Comparison of ENCODE assay signal across 20 cellular contexts in the genomic region with DNA sequence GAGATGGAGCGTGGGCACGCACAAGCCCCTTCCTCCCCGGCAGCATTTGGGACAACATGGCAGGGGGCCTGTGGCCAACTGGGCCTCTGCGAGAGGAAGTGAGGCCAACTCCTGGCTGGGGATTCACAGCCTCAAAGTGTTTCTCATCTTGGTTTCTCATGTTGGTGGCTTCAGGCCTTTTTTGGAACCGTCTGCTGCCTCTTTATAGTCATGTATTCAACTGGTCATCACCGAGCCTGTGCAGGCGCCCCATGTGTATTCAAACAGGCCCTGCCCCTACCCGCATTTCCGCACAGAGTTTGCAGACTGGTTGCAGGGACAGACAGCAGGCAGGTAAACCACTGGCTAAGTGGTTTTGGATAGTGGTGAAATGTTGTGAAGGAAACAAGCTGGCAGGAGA. TPM values are rescaled to one million over a fixed set of nuclear protein-coding genes. Genes with fewer than 3 reads are reported as not detected.
A peak's percentile ranks its signal among the peaks of the same experiment; 100 is the strongest.
DNase-seq lines count a peak whose midpoint lies in the region; ATAC-seq, FAIRE-seq and TF ChIP-seq lines count a peak whose summit lies in the region.
"Had no signal": no experiment of that assay in that cellular context is flagged by ENCODE, and none has a peak within 500 bp of the region (broad histone marks: within the 10 kb centered on the region; RNA-seq: fewer than 3 reads in every experiment).

No MANE protein-coding gene starts in this region.

- H3K36me3 Mint-ChIP-seq in H9 (ENCODE audit: insufficient read depth in 1 of 3, low read depth in 3 of 3), result peaks cover 11 to 59% (median 47%) of the 10 kb centered on the region in 3 experiments; a peak in 6 of 7 replicates
- no peaks in the 10 kb centered on the region for H3K36me3 Mint-ChIP-seq in neural crest cell (ENCODE audit: low read depth)
- H3K36me3 Mint-ChIP-seq in activated T-helper 17 cell treated with anti-CD3 and anti-CD28 coated beads, Interleukin-2, amount 50 U/mL, for 72 hours (ENCODE audit: low read depth), result peaks cover 75% of the 10 kb centered on the region

- in situ Hi-C loops in GM12878 (cut with MboI), result no loop called here

- no peaks in the 10 kb centered on the region for H4K20me1 ChIP-seq in H9 (ENCODE audit: control insufficient read depth, insufficient read depth, insufficient read length)
- no peaks in the 10 kb centered on the region for H4K20me1 ChIP-seq in GM12878 (ENCODE audit: control insufficient read depth, insufficient read depth)

- RAD21 ChIA-PET in GM12878 (lab: Charles Lee; ENCODE audit: unreplicated experiment), result no interaction called here

- no peak overlapping the region for H4K5ac ChIP-seq in H9 (ENCODE audit: insufficient read length, low read depth, low read length)

- H3K27me3 Mint-ChIP-seq in H9 (ENCODE audit: low read depth) (no peaks in the 10 kb centered on the region), neural crest cell (ENCODE audit: low read depth) (no peaks in the 10 kb centered on the region)
- no peaks in the 10 kb centered on the region for H3K27me3 Mint-ChIP-seq in activated T-helper 17 cell treated with anti-CD3 and anti-CD28 coated beads, Interleukin-2, amount 50 U/mL, for 72 hours
- H3K27me3 Mint-ChIP-seq: CD8-positive, alpha-beta memory T cell had no signal

- DNase-seq in GM12891 (ENCODE audit: insufficient read length, low spot score), result no peak
- no peak for DNase-seq in H9
- no peak for DNase-seq in GM12878 (ENCODE audit: low read depth, low spot score)
- DNase-seq in neural crest cell (ENCODE audit: low read depth, low spot score), result no peak
- no peak for DNase-seq in stomach
- DNase-seq: C1 segment of cervical spinal cord; CD8-positive, alpha-beta memory T cell; DMS79; GM23248; HCEC 1CT; MM.1S; NCI-H1092 treated with DMSO at 0.1 percent for 48 hours; NCI-H2081 had no signal

- H4K91ac ChIP-seq in H9 (ENCODE audit: insufficient read length, low read depth, low read length), result no peak overlapping the region

- POLR2A ChIA-PET in GM12878 (lab: Charles Lee), result interaction anchor here (0.6 kb wide), 1 partner anchor 22 kb away, joined by 5 read pairs; no protein-coding TSS in a partner anchor

- BruUV-seq in GM12878 (replicated peaks; lab: Mats Ljungman, UMichigan), result no TSS peak

- no peaks in the 10 kb centered on the region for H3K23me2 ChIP-seq in H9 (ENCODE audit: insufficient read length, low read depth, low read length, poor library complexity, severe bottlenecking)

- intact Hi-C loops in GM12878 (cut with micrococcal nuclease; ENCODE audit: unreplicated experiment), result no loop called here
- intact Hi-C loops in stomach (cut with DNase I; ENCODE audit: low total_unique reads), result no loop called here

- H3K79me1 ChIP-seq in H9 (ENCODE audit: insufficient read depth, low read depth, low read length, poor library complexity, severe bottlenecking), result no peaks in the 10 kb centered on the region

- H2AFZ ChIP-seq in H9 (ENCODE audit: low read length), result no peak overlapping the region
- H2AFZ ChIP-seq in GM12878 (ENCODE audit: control insufficient read depth, low read depth, low read length), result no peak overlapping the region
- H2AFZ ChIP-seq: GM23248 had no signal

- H3K18ac ChIP-seq in H9 (ENCODE audit: insufficient read length, low read depth, low read length), result no peak overlapping the region

- H3K36me3 ChIP-seq in GM12878 (ENCODE audit: control insufficient read depth in 2 of 2, insufficient read depth in 2 of 2, low read length in 1 of 2), result peaks cover 6 to 34% of the 10 kb centered on the region in 2 experiments; a peak in 3 of 4 replicates
- H3K36me3 ChIP-seq in stomach, result peaks cover 60 to 100% (median 100%) of the 10 kb centered on the region in 4 donors

- no peak for TF ChIP-seq CTCF in H9 (conservative IDR thresholded peaks at IDR 0.05)
- no peak for TF ChIP-seq CTCF in GM12878 (IDR thresholded peaks at IDR 0.05 in 2 of 3, conservative IDR thresholded peaks at IDR 0.05 in 1 of 3; ENCODE audit: control insufficient read depth in 2 of 3, extremely low read depth in 1 of 3, insufficient read depth in 1 of 3, low read depth in 3 of 3, low read length in 3 of 3)
- TF ChIP-seq CTCF in neural crest cell (conservative IDR thresholded peaks at IDR 0.05), result no peak
- no peak for TF ChIP-seq CTCF in stomach (IDR thresholded peaks at IDR 0.05)

- no peak overlapping the region for H3K9ac ChIP-seq in H9 (ENCODE audit: extremely low read depth, insufficient read length, low read length)
- no peak overlapping the region for H3K9ac ChIP-seq in GM12878 (ENCODE audit: control insufficient read depth, insufficient read depth, low read length)
- H3K9ac ChIP-seq: GM23248 had no signal

- H3K9me3 ChIP-seq in H9 (ENCODE audit: control insufficient read depth, low read depth, low read length), result no peaks in the 10 kb centered on the region
- H3K9me3 ChIP-seq in GM12878 (replicated peaks; ENCODE audit: control insufficient read depth, insufficient read depth, low read length), result no peaks in the 10 kb centered on the region
- no peaks in the 10 kb centered on the region for H3K9me3 ChIP-seq in stomach
- H3K9me3 ChIP-seq: SJSA1 had no signal

- no peak overlapping the region for H3K23ac ChIP-seq in H9 (ENCODE audit: insufficient read length, low read depth, low read length)

- no peaks in the 10 kb centered on the region for H3K27me3 ChIP-seq in H9 (ENCODE audit: insufficient read depth, low read length)
- H3K27me3 ChIP-seq in GM12878 (replicated peaks in 1 of 2; ENCODE audit: control insufficient read depth in 2 of 2, insufficient read depth in 2 of 2, low read length in 1 of 2), result no peaks in the 10 kb centered on the region
- no peaks in the 10 kb centered on the region for H3K27me3 ChIP-seq in stomach
- H3K27me3 ChIP-seq: SJSA1 had no signal

- H3K56ac ChIP-seq in H9 (ENCODE audit: insufficient read length, low read depth, low read length), result no peak overlapping the region

- H3K9me3 Mint-ChIP-seq in H9, result no peaks in the 10 kb centered on the region
- H3K9me3 Mint-ChIP-seq in neural crest cell, result no peaks in the 10 kb centered on the region
- no peaks in the 10 kb centered on the region for H3K9me3 Mint-ChIP-seq in activated T-helper 17 cell treated with anti-CD3 and anti-CD28 coated beads, Interleukin-2, amount 50 U/mL, for 72 hours
- H3K9me3 Mint-ChIP-seq: CD8-positive, alpha-beta memory T cell had no signal

- no peaks in the 10 kb centered on the region for H3K4me1 ChIP-seq in H9 (ENCODE audit: insufficient read depth, low read length)
- H3K4me1 ChIP-seq in GM12878 (ENCODE audit: control insufficient read depth, insufficient read depth, low read length), result no peaks in the 10 kb centered on the region
- H3K4me1 ChIP-seq in stomach, result no peaks in the 10 kb centered on the region
- H3K4me1 ChIP-seq: SJSA1 had no signal

- TF ChIP-seq EP300 in GM12878 (IDR thresholded peaks at IDR 0.05; ENCODE audit: borderline replicate concordance in 1 of 2, control insufficient read depth in 1 of 2, low read depth in 2 of 2, low read length in 2 of 2), result no peak
- no peak for TF ChIP-seq EP300 in stomach (IDR thresholded peaks at IDR 0.05)

- no peak overlapping the region for H2AK5ac ChIP-seq in H9 (ENCODE audit: insufficient read length, low read length)

- SMC1A ChIA-PET in GM12878 (lab: Charles Lee; ENCODE audit: uncharacterized antibody, unreplicated experiment), result interaction anchor here (0.6 kb wide), 1 partner anchor 250 kb away, joined by 3 read pairs; no protein-coding TSS in a partner anchor

- no peak for TF ChIP-seq RAD21 in GM12878 (IDR thresholded peaks at IDR 0.05; ENCODE audit: insufficient read depth, low read depth, low read length)

- no peak overlapping the region for H2BK5ac ChIP-seq in H9 (ENCODE audit: insufficient read length, low read length)

- H3K27ac Mint-ChIP-seq in H9 (peak overlapping the region; percentile 7 to 73 (median 62); a peak in 1 of 7 replicates), neural crest cell (ENCODE audit: unreplicated experiment) (peak overlapping the region; percentile 75)
- H3K27ac Mint-ChIP-seq in activated T-helper 17 cell treated with anti-CD3 and anti-CD28 coated beads, Interleukin-2, amount 50 U/mL, for 72 hours, result no peak overlapping the region

- FAIRE-seq in GM12891 (lab: Jason Lieb, UNC) (no peak), GM12878 (lab: Jason Lieb, UNC) (no peak)
- FAIRE-seq: GM19239 had no signal

- H2BK12ac ChIP-seq in H9 (ENCODE audit: insufficient read length, low read depth, low read length), result no peak overlapping the region

- H3K27ac ChIP-seq in H9 (ENCODE audit: insufficient read length, low read depth, low read length), result no peak overlapping the region
- no peak overlapping the region; the same call in 1 of the 2 replicates for H3K27ac ChIP-seq in GM12878 (ENCODE audit: control insufficient read depth, insufficient read depth)
- H3K27ac ChIP-seq in stomach, result no peak overlapping the region
- H3K27ac ChIP-seq: GM23248, SJSA1 had no signal

- TF ChIP-seq POLR2A in GM12891 (IDR thresholded peaks at IDR 0.05; ENCODE audit: low read depth, low read length) (no peak), GM12878 (IDR thresholded peaks at IDR 0.05; ENCODE audit: low read depth, low read length) (no peak), stomach (IDR thresholded peaks at IDR 0.05) (no peak)

- no peak overlapping the region for H3T11ph ChIP-seq in H9 (ENCODE audit: low read length)

- H3K4me3 ChIP-seq in GM12878 (no peak overlapping the region), stomach (no peak overlapping the region)
- H3K4me3 ChIP-seq: GM23248, SJSA1 had no signal

- no peak overlapping the region for H2BK15ac ChIP-seq in H9 (ENCODE audit: low read depth, low read length)

- H2BK120ac ChIP-seq in H9 (ENCODE audit: low read depth, low read length, poor library complexity, severe bottlenecking), result no peak overlapping the region

- H3K4ac ChIP-seq in H9 (ENCODE audit: low read depth, low read length), result no peak overlapping the region

- H3K14ac ChIP-seq in H9 (ENCODE audit: insufficient read depth, low read length), result no peak overlapping the region

- H3K4me1 Mint-ChIP-seq in H9, result no peaks in the 10 kb centered on the region
- H3K4me1 Mint-ChIP-seq in neural crest cell, result no peaks in the 10 kb centered on the region
- H3K4me1 Mint-ChIP-seq in activated T-helper 17 cell treated with anti-CD3 and anti-CD28 coated beads, Interleukin-2, amount 50 U/mL, for 72 hours, result no peaks in the 10 kb centered on the region
- H3K4me1 Mint-ChIP-seq: CD8-positive, alpha-beta memory T cell had no signal

- H4K8ac ChIP-seq in H9 (replicated peaks; ENCODE audit: insufficient read length, low read depth, low read length), result no peak overlapping the region

- ATAC-seq in GM12878 (no peak), HG02870 (IDR thresholded peaks at IDR 0.05; ENCODE audit: unreplicated experiment) (no peak)
- no peak for ATAC-seq in activated T-helper 17 cell treated with anti-CD3 and anti-CD28 coated beads, Interleukin-2, amount 50 U/mL, for 72 hours (replicated peaks)
- ATAC-seq: Panc1 had no signal

- H3K79me2 ChIP-seq in H9 (ENCODE audit: insufficient read depth, low read length), result no peaks in the 10 kb centered on the region
- H3K79me2 ChIP-seq in GM12878 (ENCODE audit: control insufficient read depth, insufficient read depth, low read length), result no peaks in the 10 kb centered on the region

- CTCF ChIA-PET in GM12878 (lab: Yijun Ruan, JAX), result no interaction called here

- H3K4me2 ChIP-seq in H9 (ENCODE audit: insufficient read depth, insufficient read length, low read length) (no peak overlapping the region), GM12878 (ENCODE audit: control insufficient read depth, insufficient read depth) (no peak overlapping the region)

- WGBS in H9 (ENCODE audit: extremely low coverage, insufficient read length, low lambda C conversion rate), result no CpG with 5 or more reads among the region's 9 CpGs
- 94% methylated on average over 9 of the region's 9 CpGs for WGBS in GM12878 (ENCODE audit: insufficient coverage, insufficient replicate concordance, low lambda C conversion rate, missing lambda C conversion rate)
- 80 to 90% (median 89%) methylated on average over 9 of the region's 9 CpGs for WGBS in stomach, 5 donors

- H2BK20ac ChIP-seq in H9 (ENCODE audit: low read depth, low read length, poor library complexity, severe bottlenecking), result no peak overlapping the region

- H3K4me3 Mint-ChIP-seq in H9, result peak overlapping the region in 1 of 2 experiments; percentile 22; a peak in 1 of 5 replicates
- no peak overlapping the region for H3K4me3 Mint-ChIP-seq in neural crest cell
- H3K4me3 Mint-ChIP-seq in activated T-helper 17 cell treated with anti-CD3 and anti-CD28 coated beads, Interleukin-2, amount 50 U/mL, for 72 hours, result no peak overlapping the region
- H3K4me3 Mint-ChIP-seq: CD8-positive, alpha-beta memory T cell had no signal

RNA-seq across cellular contexts. Expression of gene RELB, which starts 17.3 kb away (rescaled TPM):
- 27.7 TPM for polyA plus RNA-seq in GM12891 (2012; ENCODE audit: low read depth, missing spikeins)
- total RNA-seq in H9 (2021) (13.7 and 14.3 TPM in 2 replicates), GM12878 (2014; rRNA removed) (14.6 and 22.8 TPM in 2 replicates), GM12878 (2014; rRNA removed; fragmentation: Illumina TruSeq; extraction: Trizol) (8.4 and 9.1 TPM in 2 replicates), GM12878 (2021) (43.4 and 43.8 TPM in 2 replicates), neural crest cell (2.9 and 3.1 TPM in 2 replicates), stomach (10 to 100 TPM in 2 of 5 donors, 1 to 10 TPM in 2, not detected in 1; 3.2 to 33.5 (median 10.2) TPM)
- 26.2 and 27.0 TPM in 2 replicates for total RNA-seq in GM12878 (2013; cell fraction: nucleolus; rRNA removed)
- 7.3 TPM for polyA plus RNA-seq in GM12878 (2011; ENCODE audit: low read depth)
- polyA plus RNA-seq in GM12878 (2011; rRNA removed) (9.9 and 20.6 TPM in 2 replicates), GM12878 (2014; fragmentation: Illumina TruSeq; extraction: Trizol) (3.6 and 5.6 TPM in 2 replicates), GM12878 (2014; fragmentation: Nextera tagmentation; extraction: Ambion mirVana) (1 to 10 TPM in 1 of 2 experiments, under 1 TPM in 1; 0.66 to 3.2 TPM), GM12878 (2014; rRNA removed) (27.9 and 38.9 TPM in 2 replicates), GM12878 (2016; fragmentation: Nextera tagmentation; extraction: Ambion mirVana) (10 to 100 TPM; 11.1 to 14.5 TPM), stomach (10 to 100 TPM in 2 of 3 donors, 1 to 10 TPM in 1; 9.8 to 27.0 (median 14.9) TPM)
- 34.4 and 43.0 TPM in 2 replicates for polyA plus RNA-seq in GM12878 (2011; cell fraction: cytosol; rRNA removed)
- 42.0 and 52.3 TPM in 2 replicates for polyA plus RNA-seq in GM12878 (2011; cell fraction: nucleus; rRNA removed)
- polyA plus RNA-seq in GM12878 (2012), result 27.3 and 32.8 TPM in 2 replicates
- 27.9 and 45.2 TPM in 2 replicates for polyA minus RNA-seq in GM12878 (2011; rRNA and poly(A)+ RNA removed)
- polyA minus RNA-seq in GM12878 (2011; cell fraction: cytosol; rRNA and poly(A)+ RNA removed), result 30.0 and 34.2 TPM in 2 replicates
- 9.7 and 20.9 TPM in 2 replicates for polyA minus RNA-seq in GM12878 (2011; cell fraction: nucleus; rRNA and poly(A)+ RNA removed)
- 10 to 100 TPM; 41.4 to 52.0 TPM for total RNA-seq in activated T-helper 17 cell treated with anti-CD3 and anti-CD28 coated beads, Interleukin-2, amount 50 U/mL, for 72 hours

RNA-seq across cellular contexts. Expression of gene CLPTM1, which starts 28.8 kb away (rescaled TPM):
- polyA plus RNA-seq in GM12891 (2012; ENCODE audit: low read depth, missing spikeins), result 34.0 TPM
- total RNA-seq in H9 (2021) (82.0 and 83.9 TPM in 2 replicates), GM12878 (2014; rRNA removed) (22.5 and 34.3 TPM in 2 replicates), GM12878 (2014; rRNA removed; fragmentation: Illumina TruSeq; extraction: Trizol) (10.5 and 14.4 TPM in 2 replicates), GM12878 (2021) (70.6 and 72.6 TPM in 2 replicates), neural crest cell (89.9 and 93.2 TPM in 2 replicates), stomach (100 to 1,000 TPM in 2 of 5 donors, 10 to 100 TPM in 3; 39.3 to 152 (median 86.6) TPM)
- total RNA-seq in GM12878 (2013; cell fraction: nucleolus; rRNA removed), result 48.2 and 53.9 TPM in 2 replicates
- 19.8 TPM for polyA plus RNA-seq in GM12878 (2011; ENCODE audit: low read depth)
- polyA plus RNA-seq in GM12878 (2011; rRNA removed) (13.3 and 33.1 TPM in 2 replicates), GM12878 (2014; fragmentation: Illumina TruSeq; extraction: Trizol) (28.5 and 51.2 TPM in 2 replicates), GM12878 (2014; fragmentation: Nextera tagmentation; extraction: Ambion mirVana) (1 to 10 TPM in 1 of 2 experiments, under 1 TPM in 1; 0.42 to 2.3 TPM), GM12878 (2014; rRNA removed) (36.2 and 43.4 TPM in 2 replicates), GM12878 (2016; fragmentation: Nextera tagmentation; extraction: Ambion mirVana) (10 to 100 TPM; 56.6 to 60.9 TPM), stomach (10 to 100 TPM; 43.4 to 73.3 (median 60.1) TPM)
- 49.1 and 49.9 TPM in 2 replicates for polyA plus RNA-seq in GM12878 (2011; cell fraction: cytosol; rRNA removed)
- 120 and 136 TPM in 2 replicates for polyA plus RNA-seq in GM12878 (2011; cell fraction: nucleus; rRNA removed)
- 37.1 and 39.2 TPM in 2 replicates for polyA plus RNA-seq in GM12878 (2012)
- polyA minus RNA-seq in GM12878 (2011; rRNA and poly(A)+ RNA removed), result 45.1 and 46.5 TPM in 2 replicates
- 22.6 and 31.4 TPM in 2 replicates for polyA minus RNA-seq in GM12878 (2011; cell fraction: cytosol; rRNA and poly(A)+ RNA removed)
- polyA minus RNA-seq in GM12878 (2011; cell fraction: nucleus; rRNA and poly(A)+ RNA removed), result 23.0 and 39.7 TPM in 2 replicates
- total RNA-seq in activated T-helper 17 cell treated with anti-CD3 and anti-CD28 coated beads, Interleukin-2, amount 50 U/mL, for 72 hours, result 10 to 100 TPM; 60.2 to 80.5 TPM

RNA-seq across cellular contexts. Expression of gene APOC2, which starts 38.2 kb away (rescaled TPM):
- not detected for polyA plus RNA-seq in GM12891 (2012; ENCODE audit: low read depth, missing spikeins)
- total RNA-seq in H9 (2021), result not detected in 2 replicates
- not detected in 2 replicates for total RNA-seq in GM12878 (2013; cell fraction: nucleolus; rRNA removed)
- not detected in 2 replicates for total RNA-seq in GM12878 (2014; rRNA removed)
- not detected in 2 replicates for total RNA-seq in GM12878 (2014; rRNA removed; fragmentation: Illumina TruSeq; extraction: Trizol)
- total RNA-seq in GM12878 (2021), result not detected in 2 replicates
- polyA plus RNA-seq in GM12878 (2011; ENCODE audit: low read depth), result not detected
- polyA plus RNA-seq in GM12878 (2011; rRNA removed), result 0.52 and 0.72 TPM in 2 replicates
- 1.2 and 1.3 TPM in 2 replicates for polyA plus RNA-seq in GM12878 (2011; cell fraction: cytosol; rRNA removed)
- polyA plus RNA-seq in GM12878 (2011; cell fraction: nucleus; rRNA removed), result not detected in 2 replicates
- polyA plus RNA-seq in GM12878 (2012), result 0.49 TPM in 1 of 2 replicates, not detected in the other
- polyA plus RNA-seq in GM12878 (2014; fragmentation: Illumina TruSeq; extraction: Trizol), result not detected in 2 replicates
- not detected for polyA plus RNA-seq in GM12878 (2014; fragmentation: Nextera tagmentation; extraction: Ambion mirVana)
- not detected in 2 replicates for polyA plus RNA-seq in GM12878 (2014; rRNA removed)
- not detected for polyA plus RNA-seq in GM12878 (2016; fragmentation: Nextera tagmentation; extraction: Ambion mirVana)
- 0.41 TPM in 1 of 2 replicates, not detected in the other for polyA minus RNA-seq in GM12878 (2011; rRNA and poly(A)+ RNA removed)
- polyA minus RNA-seq in GM12878 (2011; cell fraction: cytosol; rRNA and poly(A)+ RNA removed), result not detected in 2 replicates
- polyA minus RNA-seq in GM12878 (2011; cell fraction: nucleus; rRNA and poly(A)+ RNA removed), result not detected in 2 replicates
- not detected in 2 replicates for total RNA-seq in neural crest cell
- not detected for total RNA-seq in activated T-helper 17 cell treated with anti-CD3 and anti-CD28 coated beads, Interleukin-2, amount 50 U/mL, for 72 hours
- total RNA-seq in stomach, result 10 to 100 TPM in 1 of 5 donors, not detected in 4; 16.8 TPM
- polyA plus RNA-seq in stomach, result 1 to 10 TPM in 1 of 3 donors, under 1 TPM in 1, not detected in 1; 0.75 to 2.5 TPM
- total RNA-seq: CD8-positive, alpha-beta memory T cell; GM23248; LHCN-M2; NCI-H460; SJSA1 had no signal
- polyA plus RNA-seq: CD8-positive, alpha-beta memory T cell; GM23248 had no signal

RNA-seq across cellular contexts. Expression of gene APOC4, which starts 42.0 kb away (rescaled TPM):
- polyA plus RNA-seq in GM12891 (2012; ENCODE audit: low read depth, missing spikeins), result 0.28 TPM
- total RNA-seq in H9 (2021) (not detected in 2 replicates), GM12878 (2014; rRNA removed) (not detected in 2 replicates), GM12878 (2014; rRNA removed; fragmentation: Illumina TruSeq; extraction: Trizol) (not detected in 2 replicates), GM12878 (2021) (not detected in 2 replicates), neural crest cell (not detected in 2 replicates), stomach (not detected)
- total RNA-seq in GM12878 (2013; cell fraction: nucleolus; rRNA removed), result not detected in 2 replicates
- polyA plus RNA-seq in GM12878 (2011; ENCODE audit: low read depth), result not detected
- polyA plus RNA-seq in GM12878 (2011; rRNA removed) (not detected in 2 replicates), GM12878 (2014; fragmentation: Illumina TruSeq; extraction: Trizol) (1.4 TPM in 1 of 2 replicates, not detected in the other), GM12878 (2014; fragmentation: Nextera tagmentation; extraction: Ambion mirVana) (not detected), GM12878 (2014; rRNA removed) (not detected in 2 replicates), GM12878 (2016; fragmentation: Nextera tagmentation; extraction: Ambion mirVana) (not detected), stomach (under 1 TPM in 1 of 3 donors, not detected in 2; 0.33 TPM)
- polyA plus RNA-seq in GM12878 (2011; cell fraction: cytosol; rRNA removed), result not detected in 2 replicates
- not detected in 2 replicates for polyA plus RNA-seq in GM12878 (2011; cell fraction: nucleus; rRNA removed)
- not detected in 2 replicates for polyA plus RNA-seq in GM12878 (2012)
- polyA minus RNA-seq in GM12878 (2011; rRNA and poly(A)+ RNA removed), result not detected in 2 replicates
- not detected in 2 replicates for polyA minus RNA-seq in GM12878 (2011; cell fraction: cytosol; rRNA and poly(A)+ RNA removed)
- polyA minus RNA-seq in GM12878 (2011; cell fraction: nucleus; rRNA and poly(A)+ RNA removed), result not detected in 2 replicates
- total RNA-seq in activated T-helper 17 cell treated with anti-CD3 and anti-CD28 coated beads, Interleukin-2, amount 50 U/mL, for 72 hours, result not detected
- total RNA-seq: CD8-positive, alpha-beta memory T cell; GM23248; LHCN-M2; NCI-H460; SJSA1 had no signal
- polyA plus RNA-seq: CD8-positive, alpha-beta memory T cell; GM23248 had no signal

RNA-seq across cellular contexts. Expression of gene CLASRP, which starts 54.8 kb away (rescaled TPM):
- 55.1 TPM for polyA plus RNA-seq in GM12891 (2012; ENCODE audit: low read depth, missing spikeins)
- 87.0 and 87.1 TPM in 2 replicates for total RNA-seq in H9 (2021)
- total RNA-seq in GM12878 (2013; cell fraction: nucleolus; rRNA removed), result 116 and 141 TPM in 2 replicates
- 28.5 and 28.9 TPM in 2 replicates for total RNA-seq in GM12878 (2014; rRNA removed)
- 31.9 and 33.6 TPM in 2 replicates for total RNA-seq in GM12878 (2014; rRNA removed; fragmentation: Illumina TruSeq; extraction: Trizol)
- 66.7 and 75.8 TPM in 2 replicates for total RNA-seq in GM12878 (2021)
- 32.0 TPM for polyA plus RNA-seq in GM12878 (2011; ENCODE audit: low read depth)
- 24.6 and 40.4 TPM in 2 replicates for polyA plus RNA-seq in GM12878 (2011; rRNA removed)
- polyA plus RNA-seq in GM12878 (2011; cell fraction: cytosol; rRNA removed), result 19.2 and 19.5 TPM in 2 replicates
- 208 and 258 TPM in 2 replicates for polyA plus RNA-seq in GM12878 (2011; cell fraction: nucleus; rRNA removed)
- polyA plus RNA-seq in GM12878 (2012), result 58.3 and 93.7 TPM in 2 replicates
- polyA plus RNA-seq in GM12878 (2014; fragmentation: Illumina TruSeq; extraction: Trizol), result 20.2 and 37.2 TPM in 2 replicates
- 1 to 10 TPM in 1 of 2 experiments, under 1 TPM in 1; 0.68 to 2.3 TPM for polyA plus RNA-seq in GM12878 (2014; fragmentation: Nextera tagmentation; extraction: Ambion mirVana)
- polyA plus RNA-seq in GM12878 (2014; rRNA removed), result 62.5 and 80.2 TPM in 2 replicates
- polyA plus RNA-seq in GM12878 (2016; fragmentation: Nextera tagmentation; extraction: Ambion mirVana), result 10 to 100 TPM; 18.5 to 23.6 TPM
- polyA minus RNA-seq in GM12878 (2011; rRNA and poly(A)+ RNA removed), result 23.8 and 26.4 TPM in 2 replicates
- 7.9 and 9.6 TPM in 2 replicates for polyA minus RNA-seq in GM12878 (2011; cell fraction: cytosol; rRNA and poly(A)+ RNA removed)
- polyA minus RNA-seq in GM12878 (2011; cell fraction: nucleus; rRNA and poly(A)+ RNA removed), result 20.9 and 53.9 TPM in 2 replicates
- 119 and 121 TPM in 2 replicates for total RNA-seq in neural crest cell
- 10 to 100 TPM; 87.5 TPM for total RNA-seq in activated T-helper 17 cell treated with anti-CD3 and anti-CD28 coated beads, Interleukin-2, amount 50 U/mL, for 72 hours
- total RNA-seq in stomach, result 100 to 1,000 TPM in 3 of 5 donors, 10 to 100 TPM in 2; 27.0 to 491 (median 274) TPM
- 100 to 1,000 TPM in 1 of 3 donors, 10 to 100 TPM in 2; 47.7 to 131 (median 86.6) TPM for polyA plus RNA-seq in stomach
